In the genomic region with DNA sequence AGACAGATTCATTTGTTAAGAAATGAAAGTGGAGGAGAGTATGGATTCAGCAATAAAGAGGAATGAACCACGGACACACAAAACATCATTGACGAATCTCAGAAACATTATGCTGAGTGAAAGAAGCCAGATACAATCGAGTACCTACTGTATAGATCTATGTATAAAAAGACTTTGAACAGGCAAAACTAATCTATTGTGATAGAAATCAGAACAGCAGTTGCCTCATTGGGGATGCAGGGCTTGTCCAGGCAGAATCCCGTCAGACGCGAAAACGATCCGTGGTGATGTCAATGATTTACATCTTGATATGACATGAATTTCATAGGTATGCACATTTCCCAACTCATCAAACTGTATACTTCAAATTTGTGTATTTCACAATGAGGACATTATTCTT, we compare ENCODE assay signal across 22 cellular contexts.
"Had no signal": no experiment of that assay in that cellular context is flagged by ENCODE, and none has a peak within 500 bp of the region (broad histone marks: within the 10 kb centered on the region; RNA-seq: fewer than 3 reads in every experiment).

No MANE protein-coding gene starts in this region.

- H3K4me1 ChIP-seq: SJCRH30 had no signal

- ATAC-seq: K562, Right ventricle myocardium inferior, SK-N-SH treated with all-trans-retinoic acid at 6 μM for 48 hours had no signal

- H3K4me1 Mint-ChIP-seq: IgD-negative memory B cell had no signal

- H3K27me3 Mint-ChIP-seq: IgD-negative memory B cell had no signal

- H3K9me3 ChIP-seq: SJCRH30 had no signal

- H3K27ac Mint-ChIP-seq: IgD-negative memory B cell had no signal

- H3K27ac ChIP-seq: KMS-11, SJCRH30 had no signal

- H3K36me3 Mint-ChIP-seq: IgD-negative memory B cell had no signal

- DNase-seq: Kasumi-1, MM.1S, NCI-H1092 treated with DMSO at 0.1 percent for 48 hours, NCI-H1436, NCI-H187, NCI-H2029, NCI-H2081 treated with DMSO at 0.1 percent for 48 hours, NCI-H2171, NCI-H226, NCI-H446, NCI-H510A, NCI-H524 treated with DMSO at 0.1 percent for 48 hours, NCI-H69, NCI-H774, RPMI8226, SHP77 treated with DMSO at 0.1 percent for 48 hours, SJCRH30 had no signal

- H3K4me3 Mint-ChIP-seq: IgD-negative memory B cell had no signal

- H3K4me3 ChIP-seq: K562, SJCRH30 had no signal

- H3K36me3 ChIP-seq: SJCRH30 had no signal
